8 cellular contexts compared by ENCODE assay signal in the genomic region with DNA sequence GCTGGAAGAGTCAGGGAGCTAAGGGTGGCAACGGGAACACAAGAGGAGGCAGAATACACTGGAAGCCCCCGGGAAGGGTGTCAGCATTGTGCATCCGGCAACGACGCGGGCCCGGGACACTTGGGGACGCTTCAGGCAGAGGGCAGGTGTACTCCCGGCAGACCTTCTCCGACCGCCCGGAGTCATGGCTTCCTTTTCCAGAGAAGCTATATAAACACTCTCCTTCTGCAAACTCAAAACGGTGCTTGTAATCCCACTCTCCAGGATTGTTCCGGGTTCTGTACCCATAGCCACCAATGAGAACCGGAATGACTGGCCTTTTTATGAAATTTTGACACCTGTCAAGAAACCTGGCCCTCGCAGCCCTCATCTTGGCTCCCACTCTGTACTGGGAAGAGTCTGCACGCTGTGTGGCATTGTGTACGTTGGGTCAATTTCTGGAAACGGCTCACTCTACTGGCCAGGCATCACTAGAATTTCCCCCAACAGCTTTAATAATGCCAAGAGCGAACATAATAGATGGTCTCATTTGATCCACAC. TPM values are rescaled to one million over a fixed set of nuclear protein-coding genes. Genes with fewer than 3 reads are reported as not detected.
DNase-seq lines count a peak whose midpoint lies in the region; ATAC-seq lines count a peak whose summit lies in the region.

No MANE protein-coding gene starts in this region.

- H3K36me3 Mint-ChIP-seq in activated naive CD4-positive, alpha-beta T cell treated with anti-CD3 and anti-CD28 coated beads, Interleukin-2, amount 50 U/mL, for 72 hours, result peaks cover 17 to 30% of the 10 kb centered on the region in 2 donors

- no peak overlapping the region for H3K27ac ChIP-seq in iPS-20b (ENCODE audit: low read length)

- H3K9me3 ChIP-seq in iPS-20b (ENCODE audit: insufficient read depth, low read depth, low read length), result peaks cover 24% of the 10 kb centered on the region

- ATAC-seq in activated naive CD4-positive, alpha-beta T cell treated with anti-CD3 and anti-CD28 coated beads, Interleukin-2, amount 50 U/mL, for 72 hours, result peak; percentile 31 to 36

- H3K27ac Mint-ChIP-seq in activated naive CD4-positive, alpha-beta T cell treated with anti-CD3 and anti-CD28 coated beads, Interleukin-2, amount 50 U/mL, for 72 hours, result no peak overlapping the region

- peak overlapping the region; percentile 89 for H3K4me3 ChIP-seq in iPS-20b (ENCODE audit: low read length)

- peak overlapping the region; percentile 76; the same call in 1 of the 2 replicates for H3K9ac ChIP-seq in iPS-20b (ENCODE audit: low read depth, low read length)

- peaks cover 16 to 17% of the 10 kb centered on the region in 2 donors for H3K9me3 Mint-ChIP-seq in activated naive CD4-positive, alpha-beta T cell treated with anti-CD3 and anti-CD28 coated beads, Interleukin-2, amount 50 U/mL, for 72 hours

- peak; percentile 11 for DNase-seq in NCI-H510A treated with DMSO at 0.1 percent for 48 hours (lab: John Stamatoyannopoulos, UW)
- DNase-seq in NCI-H510A (lab: John Stamatoyannopoulos, UW), result no peak
- peak in 1 of 2 donors; percentile 6 for DNase-seq in activated naive CD4-positive, alpha-beta T cell treated with anti-CD3 and anti-CD28 coated beads, Interleukin-2, amount 50 U/mL, for 72 hours (ENCODE audit: low spot score in 2 of 2)
- DNase-seq in superior temporal gyrus (ENCODE audit: extremely low spot score), result peak; percentile 16
- DNase-seq in NCI-H446 treated with DMSO at 0.1 percent for 48 hours (lab: John Stamatoyannopoulos, UW), result no peak
- DNase-seq in AML-193 (lab: John Stamatoyannopoulos, UW), result no peak
- DNase-seq in NCI-H128 (lab: John Stamatoyannopoulos, UW; ENCODE audit: unreplicated experiment), result no peak

- no peaks in the 10 kb centered on the region for H3K36me3 ChIP-seq in iPS-20b (ENCODE audit: insufficient read depth, low read depth, low read length)

- peaks cover 6% of the 10 kb centered on the region; the same call in 1 of the 2 replicates for H3K4me1 ChIP-seq in iPS-20b (ENCODE audit: insufficient read depth, low read length)

- peaks cover 42% of the 10 kb centered on the region for H3K27me3 ChIP-seq in iPS-20b (ENCODE audit: insufficient read depth, low read length)

RNA-seq across cellular contexts. Expression of a gene that starts 0.5 kb away (rescaled TPM):
- total RNA-seq in activated naive CD4-positive, alpha-beta T cell treated with anti-CD3 and anti-CD28 coated beads, Interleukin-2, amount 50 U/mL, for 72 hours, result 1 to 10 TPM in 1 of 2 donors, under 1 TPM in 1; 0.89 to 3.3 TPM

RNA-seq across cellular contexts. Expression of a gene that starts 24.8 kb away (rescaled TPM):
- 10 to 100 TPM; 22.2 to 29.7 TPM for total RNA-seq in activated naive CD4-positive, alpha-beta T cell treated with anti-CD3 and anti-CD28 coated beads, Interleukin-2, amount 50 U/mL, for 72 hours

RNA-seq across cellular contexts. Expression of a gene that starts 53.9 kb away (rescaled TPM):
- not detected for total RNA-seq in activated naive CD4-positive, alpha-beta T cell treated with anti-CD3 and anti-CD28 coated beads, Interleukin-2, amount 50 U/mL, for 72 hours

Comparison
In these comparisons a context has a peak if more than half of its experiments do, and no peak if none do; other contexts are left out.
1. DNase-seq: peak in NCI-H510A treated with DMSO at 0.1 percent for 48 hours (single experiment) and superior temporal gyrus (single experiment); none in NCI-H510A (single experiment), NCI-H446 treated with DMSO at 0.1 percent for 48 hours (single experiment), AML-193 (0 of 2) and NCI-H128 (single experiment).